In genomic region chr7:108805808-108806397, GRCh38 we compare ENCODE assay signal across 8 cellular contexts.
DNase-seq lines count a peak whose midpoint lies in the region; ATAC-seq and TF ChIP-seq lines count a peak whose summit lies in the region.

No MANE protein-coding gene starts in this region.

- DNase-seq in SK-MEL-5 (ENCODE audit: low read depth, low spot score) (peak; percentile 74), left kidney (ENCODE audit: low read depth, low spot score) (peak; percentile 47), OCI-M2 (lab: John Stamatoyannopoulos, UW; ENCODE audit: unreplicated experiment) (no peak)
- no peak for DNase-seq in stimulated activated CD4-positive, alpha-beta T cell treated with anti-CD3 and anti-CD28 coated beads, Interleukin-4, amount 100 ng/mL, for 24 hours

- ATAC-seq in HG02981 (IDR thresholded peaks at IDR 0.05; ENCODE audit: unreplicated experiment) (peak; percentile 51), HG02840 (IDR thresholded peaks at IDR 0.05; ENCODE audit: low FRiP score, unreplicated experiment) (no peak), HG02571 (IDR thresholded peaks at IDR 0.05; ENCODE audit: unreplicated experiment) (no peak)

- in situ Hi-C loops in SK-MEL-5 (cut with HindIII; ENCODE audit: low pct_unique_long_range_greater_than_20kb, low sequenced_read_pairs) = no loop called here

- TF ChIP-seq CTCF in GM12872 (IDR thresholded peaks at IDR 0.05; ENCODE audit: insufficient read depth, low read depth, low read length) = peak; percentile 47; the same call in 2 of the 3 replicates

Comparison
In these comparisons a context has a peak if more than half of its experiments do, and no peak if none do; other contexts are left out.
1. DNase-seq: peak in SK-MEL-5 (single experiment) and left kidney (single experiment); none in OCI-M2 (single experiment) and stimulated activated CD4-positive, alpha-beta T cell treated with anti-CD3 and anti-CD28 coated beads, Interleukin-4, amount 100 ng/mL, for 24 hours (single experiment).